In genomic region chr2:39403311-39403710, GRCh38 we compare ENCODE assay signal across 12 cellular contexts. TPM values are rescaled to one million over a fixed set of nuclear protein-coding genes. Genes with fewer than 3 reads are reported as not detected.
DNase-seq lines count a peak whose midpoint lies in the region; ATAC-seq, FAIRE-seq and TF ChIP-seq lines count a peak whose summit lies in the region.
"Had no signal": no experiment of that assay in that cellular context is flagged by ENCODE, and none has a peak within 500 bp of the region (broad histone marks: within the 10 kb centered on the region; RNA-seq: fewer than 3 reads in every experiment).

No MANE protein-coding gene starts in this region.

- no peaks in the 10 kb centered on the region for H3K36me3 Mint-ChIP-seq in activated CD4-positive, alpha-beta memory T cell treated with anti-CD3 and anti-CD28 coated beads for 36 hours
- H3K36me3 Mint-ChIP-seq in activated CD4-positive, alpha-beta memory T cell treated with anti-CD3 and anti-CD28 coated beads, Interleukin-2, amount 10 ng/mL, durations not matched to agents 7 days and 5 days (ENCODE audit: low read depth) = no peaks in the 10 kb centered on the region

- peaks cover 3% of the 10 kb centered on the region for H3K9me1 ChIP-seq in endothelial cell of umbilical vein (replicated peaks; ENCODE audit: control insufficient read depth, extremely low read depth, insufficient read depth, low read length)

- H3K27ac ChIP-seq in endothelial cell of umbilical vein (ENCODE audit: insufficient read depth, low read depth, low read length) (no peak overlapping the region), gastrocnemius medialis (peak overlapping the region; percentile 19 to 73 (median 56))
- H3K27ac ChIP-seq: coronary artery had no signal

- no peaks in the 10 kb centered on the region for H3K27me3 ChIP-seq in endothelial cell of umbilical vein (ENCODE audit: control insufficient read depth in 2 of 2, insufficient read depth in 2 of 2, low read length in 2 of 2)
- no peaks in the 10 kb centered on the region for H3K27me3 ChIP-seq in gastrocnemius medialis

- in situ Hi-C loops in gastrocnemius medialis (cut with MboI; ENCODE audit: low sequenced_read_pairs in 4 of 4) = no loop called here

- H3K4me1 Mint-ChIP-seq in activated CD4-positive, alpha-beta memory T cell treated with anti-CD3 and anti-CD28 coated beads for 36 hours (ENCODE audit: low read depth) = peaks cover 55% of the 10 kb centered on the region
- peaks cover 11% of the 10 kb centered on the region for H3K4me1 Mint-ChIP-seq in activated CD4-positive, alpha-beta memory T cell treated with anti-CD3 and anti-CD28 coated beads, Interleukin-2, amount 10 ng/mL, durations not matched to agents 7 days and 5 days

- ATAC-seq in HG03045 (IDR thresholded peaks at IDR 0.05; ENCODE audit: unreplicated experiment) = peak; percentile 71
- peak in 1 of 2 donors; percentile 49 for ATAC-seq in gastrocnemius medialis
- no peak for ATAC-seq in GM18520 (IDR thresholded peaks at IDR 0.05; ENCODE audit: unreplicated experiment)

- H3K9me3 Mint-ChIP-seq in activated CD4-positive, alpha-beta memory T cell treated with anti-CD3 and anti-CD28 coated beads for 36 hours = no peaks in the 10 kb centered on the region
- no peaks in the 10 kb centered on the region for H3K9me3 Mint-ChIP-seq in activated CD4-positive, alpha-beta memory T cell treated with anti-CD3 and anti-CD28 coated beads, Interleukin-2, amount 10 ng/mL, durations not matched to agents 7 days and 5 days
- H3K9me3 Mint-ChIP-seq: activated naive CD4-positive, alpha-beta T cell treated with anti-CD3 and anti-CD28 coated beads, Interleukin-2, amount 50 U/mL, for 24 hours had no signal

- TF ChIP-seq CTCF in endothelial cell of umbilical vein (IDR thresholded peaks at IDR 0.05; ENCODE audit: extremely low read depth in 1 of 2, insufficient read depth in 1 of 2, low read depth in 1 of 2, low read length in 2 of 2) = no peak
- TF ChIP-seq CTCF in gastrocnemius medialis (IDR thresholded peaks at IDR 0.05 in 4 of 5, conservative IDR thresholded peaks at IDR 0.05 in 1 of 5) = no peak

- no peaks in the 10 kb centered on the region for H3K9me3 ChIP-seq in endothelial cell of umbilical vein (replicated peaks; ENCODE audit: control insufficient read depth, insufficient read depth, low read length)
- no peaks in the 10 kb centered on the region for H3K9me3 ChIP-seq in gastrocnemius medialis

- no peaks in the 10 kb centered on the region for H3K36me3 ChIP-seq in endothelial cell of umbilical vein (ENCODE audit: control insufficient read depth in 2 of 2, extremely low read depth in 1 of 2, insufficient read depth in 2 of 2, low read length in 2 of 2)
- H3K36me3 ChIP-seq in gastrocnemius medialis = no peaks in the 10 kb centered on the region

- H3K27me3 Mint-ChIP-seq in activated CD4-positive, alpha-beta memory T cell treated with anti-CD3 and anti-CD28 coated beads for 36 hours = no peaks in the 10 kb centered on the region
- H3K27me3 Mint-ChIP-seq in activated CD4-positive, alpha-beta memory T cell treated with anti-CD3 and anti-CD28 coated beads, Interleukin-2, amount 10 ng/mL, durations not matched to agents 7 days and 5 days = no peaks in the 10 kb centered on the region
- H3K27me3 Mint-ChIP-seq: activated naive CD4-positive, alpha-beta T cell treated with anti-CD3 and anti-CD28 coated beads, Interleukin-2, amount 50 U/mL, for 24 hours had no signal

- H3K4me3 ChIP-seq in endothelial cell of umbilical vein (replicated peaks in 1 of 3; ENCODE audit: insufficient read depth in 1 of 3, low read depth in 1 of 3, low read length in 3 of 3) (no peak overlapping the region), gastrocnemius medialis (no peak overlapping the region)
- H3K4me3 ChIP-seq: coronary artery had no signal

- intact Hi-C loops in activated CD4-positive, alpha-beta memory T cell treated with anti-CD3 and anti-CD28 coated beads for 36 hours (cut with micrococcal nuclease) = no loop called here
- intact Hi-C loops in endothelial cell of umbilical vein (cut with micrococcal nuclease) = no loop called here
- intact Hi-C loops in gastrocnemius medialis (cut with DNase I; ENCODE audit: low total_unique reads) = no loop called here

- peaks cover 80% of the 10 kb centered on the region for H3K79me2 ChIP-seq in endothelial cell of umbilical vein (ENCODE audit: control insufficient read depth, insufficient read depth, low read length)

- no peak overlapping the region for H3K27ac Mint-ChIP-seq in activated CD4-positive, alpha-beta memory T cell treated with anti-CD3 and anti-CD28 coated beads for 36 hours
- no peak overlapping the region for H3K27ac Mint-ChIP-seq in activated CD4-positive, alpha-beta memory T cell treated with anti-CD3 and anti-CD28 coated beads, Interleukin-2, amount 10 ng/mL, durations not matched to agents 7 days and 5 days

- no peak for TF ChIP-seq POLR2A in endothelial cell of umbilical vein (IDR thresholded peaks at IDR 0.05; ENCODE audit: low read depth, low read length)
- no peak for TF ChIP-seq POLR2A in gastrocnemius medialis (IDR thresholded peaks at IDR 0.05)

- no peak for FAIRE-seq in endothelial cell of umbilical vein (lab: Jason Lieb, UNC)

- no peak overlapping the region for H3K4me3 Mint-ChIP-seq in activated CD4-positive, alpha-beta memory T cell treated with anti-CD3 and anti-CD28 coated beads for 36 hours
- no peak overlapping the region for H3K4me3 Mint-ChIP-seq in activated CD4-positive, alpha-beta memory T cell treated with anti-CD3 and anti-CD28 coated beads, Interleukin-2, amount 10 ng/mL, durations not matched to agents 7 days and 5 days

- dilution Hi-C loops in endothelial cell of umbilical vein (cut with MboI; ENCODE audit: extremely low pct_ligation_motif_present, low sequenced_read_pairs) = no loop called here

- DNase-seq in activated CD4-positive, alpha-beta memory T cell treated with anti-CD3 and anti-CD28 coated beads for 36 hours = peak; percentile 20
- DNase-seq in activated CD4-positive, alpha-beta memory T cell treated with anti-CD3 and anti-CD28 coated beads, Interleukin-2, amount 10 ng/mL, durations not matched to agents 7 days and 5 days = no peak
- DNase-seq in endothelial cell of umbilical vein (ENCODE audit: low read depth, low spot score) = no peak
- DNase-seq in gastrocnemius medialis = peak in 1 of 2 donors; percentile 32
- DNase-seq in activated gamma-delta T cell treated with Interleukin-2 at 50 U/mL for 16 hours = no peak
- DNase-seq in NCI-H1048 (lab: John Stamatoyannopoulos, UW) = no peak
- DNase-seq: KG1, NCI-H2171 treated with DMSO at 0.1 percent for 48 hours had no signal

- H3K9ac ChIP-seq in endothelial cell of umbilical vein (replicated peaks; ENCODE audit: extremely low read depth, insufficient read depth, low read length) = no peak overlapping the region

- H3K4me1 ChIP-seq in endothelial cell of umbilical vein (ENCODE audit: control insufficient read depth, extremely low read depth, insufficient read depth, low read length) = peaks cover 31% of the 10 kb centered on the region
- peaks cover 90 to 96% of the 10 kb centered on the region in 2 donors for H3K4me1 ChIP-seq in gastrocnemius medialis

- peak overlapping the region; percentile 73 for H3K4me2 ChIP-seq in endothelial cell of umbilical vein (ENCODE audit: insufficient read depth, low read length)

- BruUV-seq in endothelial cell of umbilical vein (replicated peaks; lab: Mats Ljungman, UMichigan) = no TSS peak

- H4K20me1 ChIP-seq in endothelial cell of umbilical vein (replicated peaks; ENCODE audit: control insufficient read depth, extremely low read depth, insufficient read depth, low read length) = peaks cover 8% of the 10 kb centered on the region

- POLR2A ChIA-PET in activated CD4-positive, alpha-beta memory T cell treated with anti-CD3 and anti-CD28 coated beads for 36 hours (lab: Charles Lee) = no interaction called here
- POLR2A ChIA-PET in activated CD4-positive, alpha-beta memory T cell treated with anti-CD3 and anti-CD28 coated beads, Interleukin-2, amount 10 ng/mL, durations not matched to agents 7 days and 5 days (lab: Charles Lee) = no interaction called here
- POLR2A ChIA-PET in endothelial cell of umbilical vein (lab: Charles Lee) = no interaction called here

- CTCF ChIA-PET in activated CD4-positive, alpha-beta memory T cell treated with anti-CD3 and anti-CD28 coated beads for 36 hours (lab: Charles Lee) = interaction anchor here (1.0 kb wide), 1 partner anchor 9 kb away, joined by 3 read pairs; no protein-coding TSS in a partner anchor
- CTCF ChIA-PET in activated CD4-positive, alpha-beta memory T cell treated with anti-CD3 and anti-CD28 coated beads, Interleukin-2, amount 10 ng/mL, durations not matched to agents 7 days and 5 days (lab: Charles Lee) = no interaction called here
- CTCF ChIA-PET in endothelial cell of umbilical vein (lab: Charles Lee) = no interaction called here

- H2AFZ ChIP-seq in endothelial cell of umbilical vein (ENCODE audit: low read depth, low read length) = no peak overlapping the region

TF ChIP-seq in endothelial cell of umbilical vein, 7 proteins besides CTCF, POLR2A, EP300 and RAD21 (continues in another document):
- TF ChIP-seq JUN (IDR thresholded peaks at IDR 0.05; ENCODE audit: borderline replicate concordance, insufficient read depth, insufficient read length, low read depth) (no peak), GATA2 (IDR thresholded peaks at IDR 0.05; ENCODE audit: insufficient read depth, insufficient read length, low read depth, low read length) (no peak), FOS (IDR thresholded peaks at IDR 0.05; ENCODE audit: borderline replicate concordance, insufficient read depth, low read length) (no peak), MYC (IDR thresholded peaks at IDR 0.05; ENCODE audit: low read depth, low read length) (no peak), EZH2 (IDR thresholded peaks at IDR 0.05; ENCODE audit: borderline replicate concordance, low read depth, low read length, severe bottlenecking) (no peak)

RNA-seq across cellular contexts. Expression of gene MAP4K3, which starts 33.8 kb away (rescaled TPM):
- 10 to 100 TPM in 1 of 2 experiments, 1 to 10 TPM in 1; 9.9 to 10.1 TPM for total RNA-seq in activated CD4-positive, alpha-beta memory T cell treated with anti-CD3 and anti-CD28 coated beads for 36 hours
- 10 to 100 TPM in 1 of 2 experiments, 1 to 10 TPM in 1; 8.6 to 12.3 TPM for total RNA-seq in activated CD4-positive, alpha-beta memory T cell treated with anti-CD3 and anti-CD28 coated beads, Interleukin-2, amount 10 ng/mL, durations not matched to agents 7 days and 5 days
- total RNA-seq in endothelial cell of umbilical vein = 45.9 and 46.2 TPM in 2 replicates
- 6.4 and 8.0 TPM in 2 replicates for polyA plus RNA-seq in endothelial cell of umbilical vein
- 8.0 and 8.1 TPM in 2 replicates for polyA plus RNA-seq in endothelial cell of umbilical vein (2011; cell fraction: cytosol; rRNA removed)
- 37.0 and 46.6 TPM in 2 replicates for polyA plus RNA-seq in endothelial cell of umbilical vein (2011; cell fraction: nucleus; rRNA removed)
- polyA plus RNA-seq in endothelial cell of umbilical vein (2012) = 13.5 and 17.1 TPM in 2 replicates
- 19.6 and 20.1 TPM in 2 replicates for polyA minus RNA-seq in endothelial cell of umbilical vein
- 8.5 TPM for polyA minus RNA-seq in endothelial cell of umbilical vein (2011; cell fraction: cytosol; rRNA and poly(A)+ RNA removed)
- polyA minus RNA-seq in endothelial cell of umbilical vein (2011; cell fraction: nucleus; rRNA and poly(A)+ RNA removed) = 98.0 and 121 TPM in 2 replicates
- 10 to 100 TPM; 23.0 to 52.1 (median 31.8) TPM for total RNA-seq in gastrocnemius medialis
